9 cellular contexts compared by ENCODE assay signal in genomic region chr2:230974096-230974913, GRCh38. TPM values are rescaled to one million over a fixed set of nuclear protein-coding genes. Genes with fewer than 3 reads are reported as not detected.
DNase-seq lines count a peak whose midpoint lies in the region; ATAC-seq and TF ChIP-seq lines count a peak whose summit lies in the region.
"Had no signal": no experiment of that assay in that cellular context is flagged by ENCODE, and none has a peak within 500 bp of the region (broad histone marks: within the 10 kb centered on the region; RNA-seq: fewer than 3 reads in every experiment).

No MANE protein-coding gene starts in this region.

- TF ChIP-seq EP300 in SK-N-SH (IDR thresholded peaks at IDR 0.05; ENCODE audit: borderline replicate concordance in 1 of 2, low read depth in 1 of 2, low read length in 1 of 2), result no peak

- H2AFZ ChIP-seq in SK-N-SH (ENCODE audit: low read depth), result no peak overlapping the region

- TF ChIP-seq RAD21 in SK-N-SH (IDR thresholded peaks at IDR 0.05; ENCODE audit: low read length), result no peak

- WGBS in SK-N-SH (ENCODE audit: low lambda C conversion rate), result 79% methylated on average over 16 of the region's 17 CpGs

- no peak overlapping the region for H3K4me3 ChIP-seq in SK-N-SH (ENCODE audit: low read depth in 2 of 2, low read length in 1 of 2)
- H3K4me3 ChIP-seq: A549 had no signal

- POLR2A ChIA-PET in SK-N-SH (lab: Yijun Ruan, JAX), result no interaction called here

- H3K9me3 ChIP-seq in SK-N-SH, result no peaks in the 10 kb centered on the region
- H3K9me3 ChIP-seq: A549 had no signal

- H3K27ac ChIP-seq in SK-N-SH (ENCODE audit: low read depth in 2 of 2, low read length in 1 of 2), result no peak overlapping the region
- H3K27ac ChIP-seq: A549 had no signal

- H3K27me3 ChIP-seq in SK-N-SH (ENCODE audit: insufficient read depth), result 0 out of 2 replicates have a peak, but pooled peaks cover 7% of the 10 kb centered on the region

- ATAC-seq in SK-N-SH treated with all-trans-retinoic acid at 6 μM for 48 hours (no peak; the same call in 2 of the 3 replicates), HG03280 (IDR thresholded peaks at IDR 0.05; ENCODE audit: unreplicated experiment) (peak; percentile 67)
- ATAC-seq: A549 had no signal

- H3K36me3 ChIP-seq in SK-N-SH (replicated peaks in 1 of 2; ENCODE audit: control insufficient read depth in 1 of 2, insufficient read depth in 2 of 2, low read length in 1 of 2), result no peaks in the 10 kb centered on the region

- TF ChIP-seq CTCF in SK-N-SH (IDR thresholded peaks at IDR 0.05), result no peak

- DNase-seq in SK-N-SH, result no peak
- DNase-seq in activated CD4-positive, alpha-beta T cell treated with anti-CD3 and anti-CD28 coated beads for 1 hour, result peak; percentile 43
- DNase-seq in effector CD4-positive, alpha-beta T cell, result peak; percentile 67
- DNase-seq in stimulated activated CD4-positive, alpha-beta T cell treated with anti-CD3 and anti-CD28 coated beads, TNF-alpha, amount 100 ng/mL, for 48 hours (ENCODE audit: low read depth in 3 of 3), result peak in 2 of 3 donors; percentile 52 to 57
- no peak for DNase-seq in NCI-H146 (lab: John Stamatoyannopoulos, UW)
- no peak for DNase-seq in SKM-1 (lab: John Stamatoyannopoulos, UW; ENCODE audit: unreplicated experiment)

- H3K4me2 ChIP-seq in SK-N-SH, result no peak overlapping the region
- H3K4me2 ChIP-seq: A549 had no signal

- H3K9me2 ChIP-seq in SK-N-SH, result no peaks in the 10 kb centered on the region

- H3K79me2 ChIP-seq in SK-N-SH (ENCODE audit: insufficient read depth), result no peaks in the 10 kb centered on the region

- no peaks in the 10 kb centered on the region for H4K20me1 ChIP-seq in SK-N-SH (ENCODE audit: insufficient read depth)

- H3K4me1 ChIP-seq in SK-N-SH (ENCODE audit: control insufficient read depth in 1 of 2, insufficient read depth in 2 of 2, low read depth in 1 of 2, low read length in 1 of 2), result no peaks in the 10 kb centered on the region
- H3K4me1 ChIP-seq: A549 had no signal

- CTCF ChIA-PET in SK-N-SH (lab: Yijun Ruan, JAX), result interaction anchor here (0.9 to 2.2 kb wide), 4 partner anchors 13 to 150 kb away, joined by 3 to 19 read pairs (median 6); no protein-coding TSS in a partner anchor

- H3K9ac ChIP-seq in SK-N-SH, result no peak overlapping the region

- H3F3A ChIP-seq in SK-N-SH (replicated peaks; ENCODE audit: insufficient read depth), result peaks cover under 1% of the 10 kb centered on the region

TF ChIP-seq in SK-N-SH, 30 proteins besides CTCF, POLR2A, EP300 and RAD21:
- TF ChIP-seq FOSL2 (IDR thresholded peaks at IDR 0.05; ENCODE audit: borderline replicate concordance, low read depth) (peak; percentile 22; the same call in 1 of the 2 replicates), POLR2AphosphoS5 (IDR thresholded peaks at IDR 0.05; ENCODE audit: low read depth, low read length) (no peak)

TF ChIP-seq in SK-N-SH treated with all-trans-retinoic acid at 6 μM for 48 hours, 23 proteins besides CTCF, POLR2A, EP300 and RAD21:
- TF ChIP-seq PPARA (CRISPR knock-in tag; IDR thresholded peaks at IDR 0.05; ENCODE audit: borderline replicate concordance), result no peak
- TF ChIP-seq ZC3H10 (CRISPR knock-in tag; IDR thresholded peaks at IDR 0.05), result no peak

RNA-seq across cellular contexts. Expression of gene SPATA3, which starts 21.6 kb away (rescaled TPM):
- not detected in 2 replicates for polyA plus RNA-seq in SK-N-SH (2012; rRNA removed)
- polyA plus RNA-seq in SK-N-SH (2012; cell fraction: cytosol; rRNA removed), result not detected in 2 replicates
- not detected in 2 replicates for polyA plus RNA-seq in SK-N-SH (2012; cell fraction: nucleus; rRNA removed)
- polyA plus RNA-seq: A549 had no signal

RNA-seq across cellular contexts. Expression of gene GPR55, which starts 49.3 kb away (rescaled TPM):
- not detected in 2 replicates for polyA plus RNA-seq in SK-N-SH (2012; rRNA removed)
- not detected in 2 replicates for polyA plus RNA-seq in SK-N-SH (2012; cell fraction: cytosol; rRNA removed)
- polyA plus RNA-seq in SK-N-SH (2012; cell fraction: nucleus; rRNA removed), result 0.02 and 0.04 TPM in 2 replicates
- polyA plus RNA-seq: A549 had no signal

Comparison
In these comparisons a context has a peak if more than half of its experiments do, and no peak if none do; other contexts are left out.
1. DNase-seq: peak in activated CD4-positive, alpha-beta T cell treated with anti-CD3 and anti-CD28 coated beads for 1 hour (single experiment), effector CD4-positive, alpha-beta T cell (single experiment) and stimulated activated CD4-positive, alpha-beta T cell treated with anti-CD3 and anti-CD28 coated beads, TNF-alpha, amount 100 ng/mL, for 48 hours (2 of 3); none in SK-N-SH (single experiment), NCI-H146 (single experiment) and SKM-1 (single experiment).